In the genomic region with DNA sequence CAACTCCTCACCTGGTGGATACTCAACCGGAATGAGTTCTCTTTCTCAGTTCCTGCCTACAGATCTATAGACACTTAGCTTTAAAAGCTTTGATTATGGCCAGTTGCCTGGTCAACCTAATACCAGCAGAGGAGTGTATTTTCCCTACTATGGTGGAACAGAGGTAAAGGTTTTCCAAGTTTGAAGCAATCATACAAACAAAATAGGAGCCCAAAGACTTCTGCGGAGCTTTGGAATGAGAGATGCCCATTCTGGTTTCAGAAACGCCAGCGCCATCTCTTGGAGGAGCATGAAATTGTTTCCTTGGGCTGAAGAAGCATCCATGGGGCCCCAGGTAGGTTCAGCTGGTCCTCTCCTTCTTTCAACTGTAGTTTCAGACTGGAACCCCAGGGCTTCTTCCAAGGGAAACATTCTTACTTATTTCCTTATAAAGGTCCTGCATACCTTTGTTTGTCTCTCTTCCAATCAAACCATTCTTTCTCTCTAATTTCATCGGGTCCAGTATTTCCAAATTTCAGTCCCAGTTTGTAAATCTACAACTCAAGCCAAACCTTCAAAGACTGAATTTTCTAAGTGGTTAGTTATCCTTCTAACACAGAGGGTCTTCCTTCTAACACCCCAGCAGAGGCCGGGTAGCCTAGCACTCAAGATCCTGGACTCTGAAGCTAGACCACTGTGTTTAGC, we compare ENCODE assay signal across 8 cellular contexts.
DNase-seq lines count a peak whose midpoint lies in the region; TF ChIP-seq lines count a peak whose summit lies in the region.

No MANE protein-coding gene starts in this region.

- H3K4me3 ChIP-seq in HFF-Myc (replicated peaks; ENCODE audit: low read depth, low read length) (no peak overlapping the region), prostate gland (no peak overlapping the region)

- DNase-seq in Ammon's horn (ENCODE audit: low spot score) = peak; percentile 36
- DNase-seq in HFF-Myc (ENCODE audit: extremely low read depth, low read depth) = peak; percentile 64
- peak; percentile 14 for DNase-seq in NCI-H526 treated with DMSO at 0.1 percent for 48 hours (lab: John Stamatoyannopoulos, UW)
- DNase-seq in activated T-cell treated with anti-CD3 and anti-CD28 coated beads, Interleukin-2, amount 50 U/mL, for 1 hour = peak; percentile 37
- DNase-seq in glutamatergic neuron = peak; percentile 79
- peak; percentile 70 for DNase-seq in prostate gland (ENCODE audit: low spot score)
- DNase-seq in activated T-helper 2 cell treated with anti-CD3 and anti-CD28 coated beads, Interferon-gamma antibody, Interleukin-2, Interleukin-4, amounts not matched to agents 10 μg/mL and 5 μg/mL and 100 μg/mL, durations not matched to agents 14 hours and 24 hours and 36 hours (ENCODE audit: low spot score) = no peak
- no peak for DNase-seq in cerebellar nuclear complex (lab: John Stamatoyannopoulos, UW)

- no peaks in the 10 kb centered on the region for H3K36me3 Mint-ChIP-seq in glutamatergic neuron (ENCODE audit: unreplicated experiment)
- H3K36me3 Mint-ChIP-seq in activated T-helper 2 cell treated with anti-CD3 and anti-CD28 coated beads, Interferon-gamma antibody, Interleukin-2, Interleukin-4, amounts not matched to agents 10 μg/mL and 5 μg/mL and 100 μg/mL, durations not matched to agents 14 hours and 24 hours and 36 hours (ENCODE audit: low read depth) = no peaks in the 10 kb centered on the region

- peak; percentile 85 for TF ChIP-seq CTCF in HFF-Myc (IDR thresholded peaks at IDR 0.05; ENCODE audit: low read depth, low read length, missing control alignments)
- peak; percentile 74 for TF ChIP-seq CTCF in glutamatergic neuron (IDR thresholded peaks at IDR 0.05; ENCODE audit: partially characterized antibody, unreplicated experiment)
- peak; percentile 49 to 83 (median 70) for TF ChIP-seq CTCF in prostate gland (IDR thresholded peaks at IDR 0.05)

- no peaks in the 10 kb centered on the region for H3K9me3 ChIP-seq in prostate gland

- no peaks in the 10 kb centered on the region for H3K9me3 Mint-ChIP-seq in glutamatergic neuron (ENCODE audit: unreplicated experiment)
- no peaks in the 10 kb centered on the region for H3K9me3 Mint-ChIP-seq in activated T-helper 2 cell treated with anti-CD3 and anti-CD28 coated beads, Interferon-gamma antibody, Interleukin-2, Interleukin-4, amounts not matched to agents 10 μg/mL and 5 μg/mL and 100 μg/mL, durations not matched to agents 14 hours and 24 hours and 36 hours

- no peak overlapping the region for H3K4me3 Mint-ChIP-seq in glutamatergic neuron (ENCODE audit: unreplicated experiment)
- H3K4me3 Mint-ChIP-seq in activated T-helper 2 cell treated with anti-CD3 and anti-CD28 coated beads, Interferon-gamma antibody, Interleukin-2, Interleukin-4, amounts not matched to agents 10 μg/mL and 5 μg/mL and 100 μg/mL, durations not matched to agents 14 hours and 24 hours and 36 hours (ENCODE audit: low read depth) = no peak overlapping the region

- H3K36me3 ChIP-seq in prostate gland = no peaks in the 10 kb centered on the region

- no peak overlapping the region for H3K27ac Mint-ChIP-seq in glutamatergic neuron (ENCODE audit: unreplicated experiment)
- H3K27ac Mint-ChIP-seq in activated T-helper 2 cell treated with anti-CD3 and anti-CD28 coated beads, Interferon-gamma antibody, Interleukin-2, Interleukin-4, amounts not matched to agents 10 μg/mL and 5 μg/mL and 100 μg/mL, durations not matched to agents 14 hours and 24 hours and 36 hours = no peak overlapping the region

- no peaks in the 10 kb centered on the region for H3K4me1 ChIP-seq in prostate gland (replicated peaks)

- peaks cover 5% of the 10 kb centered on the region for H3K4me1 Mint-ChIP-seq in glutamatergic neuron (ENCODE audit: low read depth, unreplicated experiment)
- H3K4me1 Mint-ChIP-seq in activated T-helper 2 cell treated with anti-CD3 and anti-CD28 coated beads, Interferon-gamma antibody, Interleukin-2, Interleukin-4, amounts not matched to agents 10 μg/mL and 5 μg/mL and 100 μg/mL, durations not matched to agents 14 hours and 24 hours and 36 hours (ENCODE audit: low read depth) = peaks cover 29% of the 10 kb centered on the region

- H3K27ac ChIP-seq in prostate gland = no peak overlapping the region

- 46% methylated on average over 6 of the region's 6 CpGs for WGBS in prostate gland

- intact Hi-C loops in prostate gland (cut with DNase I) = loop anchor here (5.0 kb wide), 1 partner anchor 640 kb away; no protein-coding TSS in a partner anchor
- intact Hi-C loops in activated T-helper 2 cell treated with anti-CD3 and anti-CD28 coated beads, Interferon-gamma antibody, Interleukin-2, Interleukin-4, amounts not matched to agents 10 μg/mL and 5 μg/mL and 100 μg/mL, durations not matched to agents 14 hours and 24 hours and 36 hours (cut with micrococcal nuclease) = loop anchor here (1.0 to 10.0 kb wide), 4 partner anchors 133 to 638 kb away; no protein-coding TSS in a partner anchor

- H3K27me3 ChIP-seq in prostate gland (replicated peaks; ENCODE audit: insufficient read depth) = no peaks in the 10 kb centered on the region

- TF ChIP-seq POLR2A in prostate gland (IDR thresholded peaks at IDR 0.05) = no peak

- H3K27me3 Mint-ChIP-seq in glutamatergic neuron (ENCODE audit: unreplicated experiment) = peaks cover 2% of the 10 kb centered on the region
- H3K27me3 Mint-ChIP-seq in activated T-helper 2 cell treated with anti-CD3 and anti-CD28 coated beads, Interferon-gamma antibody, Interleukin-2, Interleukin-4, amounts not matched to agents 10 μg/mL and 5 μg/mL and 100 μg/mL, durations not matched to agents 14 hours and 24 hours and 36 hours (ENCODE audit: low read depth) = peaks cover 6% of the 10 kb centered on the region

Comparison
In these comparisons a context has a peak if more than half of its experiments do, and no peak if none do; other contexts are left out.
1. DNase-seq: peak in Ammon's horn (single experiment), HFF-Myc (single experiment), NCI-H526 treated with DMSO at 0.1 percent for 48 hours (single experiment), activated T-cell treated with anti-CD3 and anti-CD28 coated beads, Interleukin-2, amount 50 U/mL, for 1 hour (single experiment), glutamatergic neuron (single experiment) and prostate gland (single experiment); none in activated T-helper 2 cell treated with anti-CD3 and anti-CD28 coated beads, Interferon-gamma antibody, Interleukin-2, Interleukin-4, amounts not matched to agents 10 μg/mL and 5 μg/mL and 100 μg/mL, durations not matched to agents 14 hours and 24 hours and 36 hours (single experiment) and cerebellar nuclear complex (0 of 2).
2. Peak in every context shown above with its lines, with median percentiles within 50 percentile points of each other: CTCF ChIP-seq.